ENCODE assay signal across 1 cellular context in genomic region chr22:50201191-50202129, GRCh38.
TF ChIP-seq lines count a peak whose summit lies in the region.

No MANE protein-coding gene starts in this region.

TF ChIP-seq in GM12878, 131 proteins besides CTCF, POLR2A, EP300 and RAD21:
- TF ChIP-seq RBBP5 (conservative IDR thresholded peaks at IDR 0.05) (no peak), LARP7 (IDR thresholded peaks at IDR 0.05) (peak; percentile 43; the same call in 1 of the 2 replicates), HDAC6 (IDR thresholded peaks at IDR 0.05; ENCODE audit: unreplicated experiment) (no peak), ZNF207 (IDR thresholded peaks at IDR 0.05; ENCODE audit: borderline replicate concordance) (no peak), EGR1 (IDR thresholded peaks at IDR 0.05; ENCODE audit: borderline replicate concordance in 1 of 2, low read depth in 2 of 2, low read length in 2 of 2) (0 out of 3 replicates have a peak, but pooled peaks of 1 of the 2 experiments have one; percentile 5), ZBTB4 (CRISPR knock-in tag; IDR thresholded peaks at IDR 0.05) (no peak), RELB (IDR thresholded peaks at IDR 0.05; ENCODE audit: low read depth) (no peak), CHD4 (IDR thresholded peaks at IDR 0.05) (no peak), BHLHE40 (IDR thresholded peaks at IDR 0.05; ENCODE audit: borderline replicate concordance in 1 of 2, low read depth in 2 of 2, low read length in 1 of 2) (peak in 1 of 2 experiments; percentile 7; a peak in 1 of 4 replicates), SMAD5 (IDR thresholded peaks at IDR 0.05; ENCODE audit: low read depth) (no peak), SMARCA5 (IDR thresholded peaks at IDR 0.05) (0 out of 2 replicates have a peak, but pooled peaks have one; percentile 19)
